14 cellular contexts compared by ENCODE assay signal in genomic region chr12:28543021-28543890, GRCh38.
DNase-seq lines count a peak whose midpoint lies in the region; ATAC-seq and FAIRE-seq lines count a peak whose summit lies in the region.
"Had no signal": no experiment of that assay in that cellular context is flagged by ENCODE, and none has a peak within 500 bp of the region (broad histone marks: within the 10 kb centered on the region; RNA-seq: fewer than 3 reads in every experiment).

No MANE protein-coding gene starts in this region.

- in situ Hi-C loops in KBM-7 (cut with MboI; ENCODE audit: low pct_unique_long_range_greater_than_20kb, low sequenced_read_pairs) = no loop called here

- peak; percentile 83 for ATAC-seq in GM18517 (IDR thresholded peaks at IDR 0.05; ENCODE audit: unreplicated experiment)
- peak; percentile 63 for ATAC-seq in GM21423 (IDR thresholded peaks at IDR 0.05; ENCODE audit: unreplicated experiment)
- peak; percentile 81 for ATAC-seq in HG03521 (IDR thresholded peaks at IDR 0.05; ENCODE audit: unreplicated experiment)
- ATAC-seq: mucosa of descending colon had no signal

- peak; percentile 86 for FAIRE-seq in endometrium (lab: Jason Lieb, UNC)
- FAIRE-seq: GM19239, small intestine had no signal

- DNase-seq in KBM-7 (no peak), DMS153 treated with DMSO at 0.1 percent for 48 hours (lab: John Stamatoyannopoulos, UW; ENCODE audit: unreplicated experiment) (no peak), kidney glomerular epithelial cell (lab: John Stamatoyannopoulos, UW) (no peak)
- no peak for DNase-seq in activated naive CD4-positive, alpha-beta T cell treated with Interleukin-2 at 50 U/mL for 16 hours
- DNase-seq: activated gamma-delta T cell, hypothalamus, mucosa of descending colon, NCI-H2227 treated with DMSO at 0.1 percent for 48 hours, small intestine had no signal
